In genomic region chr15:37094542-37095196, GRCh38 we compare ENCODE assay signal across 11 cellular contexts. TPM values are rescaled to one million over a fixed set of nuclear protein-coding genes. Genes with fewer than 3 reads are reported as not detected.
DNase-seq lines count a peak whose midpoint lies in the region; ATAC-seq and TF ChIP-seq lines count a peak whose summit lies in the region.
"Had no signal": no experiment of that assay in that cellular context is flagged by ENCODE, and none has a peak within 500 bp of the region (broad histone marks: within the 10 kb centered on the region; RNA-seq: fewer than 3 reads in every experiment).

No MANE protein-coding gene starts in this region.

- H3K27me3 Mint-ChIP-seq in endothelial cell (ENCODE audit: unreplicated experiment): peaks cover 38% of the 10 kb centered on the region

- H3K4me3 ChIP-seq in heart right ventricle (peak overlapping the region; percentile 19 to 86 (median 74)), muscle layer of duodenum (ENCODE audit: low read depth in 1 of 2, low read length in 2 of 2) (peak overlapping the region; percentile 52 to 54)

- peak overlapping the region; percentile 53 for H3K4me3 Mint-ChIP-seq in endothelial cell (ENCODE audit: unreplicated experiment)
- H3K4me3 Mint-ChIP-seq: T-helper 1 cell treated with Interleukin-12 subunit alpha and Interleukin-12 subunit beta and Interleukin-4 antibody, amounts not matched to agents 30 μg/mL and 1 μg/mL, for 36 hours had no signal

- H3K27me3 ChIP-seq in heart right ventricle (peaks cover 0 to 67% (median 8%) of the 10 kb centered on the region in 7 donors), muscle layer of duodenum (ENCODE audit: low read depth, low read length) (no peaks in the 10 kb centered on the region)

- 13 to 16% methylated on average over 11 of the region's 11 CpGs for WGBS in heart right ventricle, 2 donors

- ATAC-seq in heart right ventricle (no peak), Right ventricle myocardium superior (ENCODE audit: poor library complexity) (no peak), HG03097 (IDR thresholded peaks at IDR 0.05; ENCODE audit: low FRiP score, unreplicated experiment) (no peak)

- intact Hi-C loops in heart right ventricle (cut with DNase I): loop anchor here in 6 of 10 donors (5.0 to 10.0 kb wide), 7 partner anchors 37 to 500 kb away; no protein-coding TSS in a partner anchor
- intact Hi-C loops in Right ventricle myocardium superior (cut with DNase I): loop anchor here (5.0 kb wide), 2 partner anchors 77 to 207 kb away; no protein-coding TSS in a partner anchor

- no peak overlapping the region for H3K27ac Mint-ChIP-seq in endothelial cell (ENCODE audit: unreplicated experiment)
- H3K27ac Mint-ChIP-seq: T-helper 1 cell treated with Interleukin-12 subunit alpha and Interleukin-12 subunit beta and Interleukin-4 antibody, amounts not matched to agents 30 μg/mL and 1 μg/mL, for 36 hours had no signal

- TF ChIP-seq CTCF in heart right ventricle (IDR thresholded peaks at IDR 0.05): no peak
- TF ChIP-seq CTCF in endothelial cell (IDR thresholded peaks at IDR 0.05; ENCODE audit: unreplicated experiment): no peak

- H3K4me1 Mint-ChIP-seq in endothelial cell (ENCODE audit: unreplicated experiment): peaks cover 46% of the 10 kb centered on the region

- H3K27ac ChIP-seq in heart right ventricle (peak overlapping the region; percentile 91 to 99 (median 96)), muscle layer of duodenum (ENCODE audit: low read length) (peak overlapping the region; percentile 85)

- no peaks in the 10 kb centered on the region for H3K9me3 Mint-ChIP-seq in endothelial cell (ENCODE audit: unreplicated experiment)
- H3K9me3 Mint-ChIP-seq: T-helper 1 cell treated with Interleukin-12 subunit alpha and Interleukin-12 subunit beta and Interleukin-4 antibody, amounts not matched to agents 30 μg/mL and 1 μg/mL, for 36 hours had no signal

- H3K36me3 ChIP-seq in heart right ventricle (peaks cover 0 to 26% (median 0%) of the 10 kb centered on the region in 9 donors), muscle layer of duodenum (ENCODE audit: control insufficient read depth in 1 of 2, insufficient read depth in 2 of 2, low read length in 2 of 2) (peaks cover 0 to 11% of the 10 kb centered on the region in 2 donors)

- no peaks in the 10 kb centered on the region for H3K9me3 ChIP-seq in heart right ventricle
- H3K9me3 ChIP-seq in muscle layer of duodenum (ENCODE audit: control insufficient read depth in 1 of 2, low read length in 2 of 2): no peaks in the 10 kb centered on the region

- H3K4me1 ChIP-seq in heart right ventricle (peaks cover 0 to 60% (median 35%) of the 10 kb centered on the region in 9 donors), muscle layer of duodenum (ENCODE audit: control insufficient read depth in 1 of 2, insufficient read depth in 2 of 2, low read length in 2 of 2) (peaks cover 4 to 12% of the 10 kb centered on the region in 2 donors)

- H3K36me3 Mint-ChIP-seq in endothelial cell (ENCODE audit: low read depth, unreplicated experiment): no peaks in the 10 kb centered on the region

- no peak for DNase-seq in heart right ventricle
- DNase-seq in Right ventricle myocardium superior: no peak
- DNase-seq in endothelial cell (ENCODE audit: low spot score): no peak
- no peak for DNase-seq in HUDEP-2 (lab: John Stamatoyannopoulos, UW; ENCODE audit: unreplicated experiment in 76 of 76)
- DNase-seq in pons (ENCODE audit: low spot score): no peak
- DNase-seq in stimulated activated CD4-positive, alpha-beta T cell treated with anti-CD3 and anti-CD28 coated beads, Interleukin-4, amount 100 ng/mL, for 4 hours: no peak
- DNase-seq: cortex of kidney, NCI-H524 had no signal

RNA-seq across cellular contexts. Expression of gene MEIS2, which starts 5.7 kb away (rescaled TPM):
- total RNA-seq in heart right ventricle (10 to 100 TPM; 34.0 to 64.5 (median 48.5) TPM), Right ventricle myocardium superior (43.9 TPM), endothelial cell (ENCODE audit: unreplicated experiment) (13.0 TPM)
- polyA plus RNA-seq in heart right ventricle: 10 to 100 TPM; 21.1 to 50.1 TPM
